Comparison of ENCODE assay signal across 8 cellular contexts in genomic region chr10:100370561-100370975, GRCh38. TPM values are rescaled to one million over a fixed set of nuclear protein-coding genes. Genes with fewer than 3 reads are reported as not detected.
DNase-seq lines count a peak whose midpoint lies in the region; ATAC-seq and TF ChIP-seq lines count a peak whose summit lies in the region.

No MANE protein-coding gene starts in this region.

- H2AFZ ChIP-seq in OCI-LY1 (ENCODE audit: low read length), result no peak overlapping the region

- no peaks in the 10 kb centered on the region for H3K36me3 ChIP-seq in OCI-LY1 (ENCODE audit: insufficient read depth, low read length)
- H3K36me3 ChIP-seq in mucosa of rectum (ENCODE audit: control insufficient read depth in 2 of 2, insufficient read depth in 2 of 2, low read length in 2 of 2), result no peaks in the 10 kb centered on the region

- H3K4me1 ChIP-seq in OCI-LY1 (ENCODE audit: insufficient read depth, low read length, severe bottlenecking) (peaks cover 46% of the 10 kb centered on the region), mucosa of rectum (ENCODE audit: control insufficient read depth in 2 of 2, insufficient read depth in 2 of 2, low read length in 2 of 2) (peaks cover 35% of the 10 kb centered on the region in 2 donors)

- peaks cover 0 to 3% (median 0%) of the 10 kb centered on the region in 5 experiments for H3K9me3 Mint-ChIP-seq in brain

- H3K9me3 ChIP-seq in OCI-LY1 (ENCODE audit: low read length), result no peaks in the 10 kb centered on the region
- H3K9me3 ChIP-seq in mucosa of rectum (ENCODE audit: control insufficient read depth in 2 of 2, low read length in 2 of 2), result no peaks in the 10 kb centered on the region

- H3K27me3 ChIP-seq in OCI-LY1 (ENCODE audit: insufficient read depth, low read length), result no peaks in the 10 kb centered on the region
- H3K27me3 ChIP-seq in mucosa of rectum (ENCODE audit: control insufficient read depth in 2 of 2, insufficient read depth in 2 of 2, low read length in 2 of 2), result no peaks in the 10 kb centered on the region

- H3K79me2 ChIP-seq in OCI-LY1 (ENCODE audit: insufficient read depth, low read length), result no peaks in the 10 kb centered on the region

- H3K4me3 Mint-ChIP-seq in brain, result peak overlapping the region; percentile 1 to 80 (median 28)

- H4K20me1 ChIP-seq in OCI-LY1 (ENCODE audit: insufficient read depth, low read length), result no peaks in the 10 kb centered on the region

- no peaks in the 10 kb centered on the region for H3K9me2 ChIP-seq in OCI-LY1 (ENCODE audit: low read depth, low read length)

- peak overlapping the region; percentile 43; the same call in 1 of the 2 replicates for H3K4me2 ChIP-seq in OCI-LY1 (ENCODE audit: low read length)

- no peak for DNase-seq in iPS-NIHi7 (ENCODE audit: extremely low spot score)
- no peak for DNase-seq in NCI-H1417 treated with DMSO at 0.1 percent for 48 hours (lab: John Stamatoyannopoulos, UW)

- H3F3A ChIP-seq in OCI-LY1 (ENCODE audit: insufficient read depth, low read length), result no peaks in the 10 kb centered on the region

- no peak overlapping the region; the same call in 1 of the 2 replicates for H3K9ac ChIP-seq in OCI-LY1 (ENCODE audit: low read length)
- peak overlapping the region; percentile 65 to 69 for H3K9ac ChIP-seq in mucosa of rectum (ENCODE audit: low read depth in 1 of 2, low read length in 2 of 2)

- H3K27me3 Mint-ChIP-seq in brain, result no peaks in the 10 kb centered on the region

- H3K4me3 ChIP-seq in OCI-LY1 (ENCODE audit: low read depth, low read length, poor library complexity, severe bottlenecking) (no peak overlapping the region), mucosa of rectum (ENCODE audit: low read length in 2 of 2) (peak overlapping the region; percentile 39 to 44)

- TF ChIP-seq CTCF in OCI-LY1 (IDR thresholded peaks at IDR 0.05; ENCODE audit: low read length) (no peak), brain (conservative IDR thresholded peaks at IDR 0.05) (no peak)

- H3K27ac ChIP-seq in OCI-LY1 (ENCODE audit: low read depth, low read length, poor library complexity, severe bottlenecking) (peak overlapping the region; percentile 87), mucosa of rectum (ENCODE audit: low read depth in 2 of 2, low read length in 2 of 2) (peak overlapping the region; percentile 96 to 97)

- H3K4me1 Mint-ChIP-seq in brain, result no peaks in the 10 kb centered on the region

- peak overlapping the region; percentile 49 to 100 (median 96) for H3K27ac Mint-ChIP-seq in brain

- ATAC-seq in GM21786 (IDR thresholded peaks at IDR 0.05; ENCODE audit: unreplicated experiment), result peak; percentile 10
- ATAC-seq in HG02870 (IDR thresholded peaks at IDR 0.05; ENCODE audit: unreplicated experiment), result no peak
- no peak for ATAC-seq in GM21717 (IDR thresholded peaks at IDR 0.05; ENCODE audit: unreplicated experiment)

- H3K36me3 Mint-ChIP-seq in brain, result no peaks in the 10 kb centered on the region

RNA-seq across cellular contexts. Expression of gene SCD, which starts 23.5 kb away (rescaled TPM):
- polyA plus RNA-seq in brain (ENCODE audit: insufficient read depth, low read depth, low replicate concordance), result 423 TPM

RNA-seq across cellular contexts. Expression of gene PKD2L1, which starts 40.5 kb away (rescaled TPM):
- polyA plus RNA-seq in brain (ENCODE audit: insufficient read depth, low read depth, low replicate concordance), result 1.3 TPM
